In genomic region chr1:35031103-35031452, GRCh38 we compare ENCODE assay signal across 8 cellular contexts. TPM values are rescaled to one million over a fixed set of nuclear protein-coding genes. Genes with fewer than 3 reads are reported as not detected.
DNase-seq lines count a peak whose midpoint lies in the region; ATAC-seq, FAIRE-seq and TF ChIP-seq lines count a peak whose summit lies in the region.

No MANE protein-coding gene starts in this region.

- no peaks in the 10 kb centered on the region for H3K27me3 ChIP-seq in K562 (ENCODE audit: control insufficient read depth in 2 of 2, insufficient read depth in 2 of 2, low read length in 2 of 2)

- peak; percentile 73 for ATAC-seq in K562

- intact Hi-C loops in K562 (cut with micrococcal nuclease): loop anchor here (5.0 to 10.0 kb wide), 2 partner anchors 106 to 154 kb away; no protein-coding TSS in a partner anchor

- H3K4me2 ChIP-seq in K562 (ENCODE audit: insufficient read depth, low read length): peak overlapping the region; percentile 93

- H3K79me2 ChIP-seq in K562 (ENCODE audit: control insufficient read depth, insufficient read depth, low read length): peaks cover 26% of the 10 kb centered on the region

- peak overlapping the region; percentile 96 for H3K27ac Mint-ChIP-seq in T-helper 2 cell treated with Interferon-gamma antibody and Interleukin-4, amounts not matched to agents 5 μg/mL and 100 μg/mL, for 36 hours
- peak overlapping the region; percentile 94 to 99 (median 97) for H3K27ac Mint-ChIP-seq in immature natural killer cell

- peaks cover 0 to 7% of the 10 kb centered on the region in 2 experiments; a peak in 3 of 5 replicates for H3K4me1 ChIP-seq in K562 (replicated peaks in 1 of 2; ENCODE audit: control insufficient read depth in 2 of 2, insufficient read depth in 2 of 2, low read length in 2 of 2)

- BruUV-seq in K562 (replicated peaks; lab: Mats Ljungman, UMichigan): TSS peak; percentile 88

- no peak for TF ChIP-seq EP300 in K562 (IDR thresholded peaks at IDR 0.05; ENCODE audit: low read length)

- POLR2A ChIA-PET in K562 (lab: Yijun Ruan, JAX): interaction anchor here (0.5 to 3.2 kb wide), 15 partner anchors 8 to 799 kb away, joined by 3 to 15 read pairs (median 5); partner anchors contain the start of genes SFPQ and TMEM35B

- peaks cover 28% of the 10 kb centered on the region for H3K4me1 Mint-ChIP-seq in T-helper 2 cell treated with Interferon-gamma antibody and Interleukin-4, amounts not matched to agents 5 μg/mL and 100 μg/mL, for 36 hours (ENCODE audit: low read depth)
- peaks cover 43 to 54% of the 10 kb centered on the region in 2 donors for H3K4me1 Mint-ChIP-seq in immature natural killer cell

- peaks cover 29% of the 10 kb centered on the region for H3K36me3 Mint-ChIP-seq in T-helper 2 cell treated with Interferon-gamma antibody and Interleukin-4, amounts not matched to agents 5 μg/mL and 100 μg/mL, for 36 hours (ENCODE audit: low read depth)
- peaks cover 12 to 15% (median 13%) of the 10 kb centered on the region in 3 donors for H3K36me3 Mint-ChIP-seq in immature natural killer cell

- in situ Hi-C loops in K562 (cut with MboI): no loop called here

- H3K27ac ChIP-seq in C4-2B (peak overlapping the region; percentile 83), K562 (ENCODE audit: extremely low read depth, low read depth, low read length) (peak overlapping the region; percentile 88)

- TF ChIP-seq RAD21 in K562 (CRISPR knock-in tag; conservative IDR thresholded peaks at IDR 0.05 in 1 of 2, IDR thresholded peaks at IDR 0.05 in 1 of 2): no peak

- H3K9me1 ChIP-seq in K562 (ENCODE audit: control insufficient read depth, insufficient read depth, low read length): no peaks in the 10 kb centered on the region

- peaks cover 17% of the 10 kb centered on the region for H3K9me3 Mint-ChIP-seq in T-helper 2 cell treated with Interferon-gamma antibody and Interleukin-4, amounts not matched to agents 5 μg/mL and 100 μg/mL, for 36 hours
- H3K9me3 Mint-ChIP-seq in immature natural killer cell: peaks cover 0 to 5% (median 3%) of the 10 kb centered on the region in 6 donors

- peak; percentile 23 for FAIRE-seq in K562 (lab: Jason Lieb, UNC)

- H3K9ac ChIP-seq in K562 (ENCODE audit: insufficient read depth in 1 of 2, low read depth in 2 of 2, low read length in 2 of 2): peak overlapping the region; percentile 89 to 90

- WGBS in K562 (ENCODE audit: insufficient coverage, low coverage, missing lambda C conversion rate): 0% methylated on average over 11 of the region's 11 CpGs

- H2AFZ ChIP-seq in K562 (ENCODE audit: low read depth, low read length): peak overlapping the region; percentile 99

- no peaks in the 10 kb centered on the region for H3K27me3 Mint-ChIP-seq in T-helper 2 cell treated with Interferon-gamma antibody and Interleukin-4, amounts not matched to agents 5 μg/mL and 100 μg/mL, for 36 hours (ENCODE audit: low read depth)
- H3K27me3 Mint-ChIP-seq in immature natural killer cell (ENCODE audit: low read depth in 3 of 3): peaks cover 0 to 4% (median 3%) of the 10 kb centered on the region in 3 donors

- CTCF ChIA-PET in K562 (lab: Yijun Ruan, JAX; ENCODE audit: low intra/inter-chr PET ratio): no interaction called here

- no peaks in the 10 kb centered on the region for H4K20me1 ChIP-seq in K562 (replicated peaks; ENCODE audit: control insufficient read depth, insufficient read depth, low read length)

- H3K4me3 ChIP-seq in K562: peak overlapping the region; percentile 61

- no peak for TF ChIP-seq CTCF in C4-2B (conservative IDR thresholded peaks at IDR 0.05)
- no peak for TF ChIP-seq CTCF in K562 (IDR thresholded peaks at IDR 0.05 in 2 of 3, conservative IDR thresholded peaks at IDR 0.05 in 1 of 3; ENCODE audit: insufficient read depth in 2 of 3, low read depth in 1 of 3, low read length in 3 of 3)

- peak overlapping the region; percentile 100 for H3K4me3 Mint-ChIP-seq in T-helper 2 cell treated with Interferon-gamma antibody and Interleukin-4, amounts not matched to agents 5 μg/mL and 100 μg/mL, for 36 hours
- H3K4me3 Mint-ChIP-seq in immature natural killer cell: peak overlapping the region; percentile 98 to 100 (median 100)

- peaks cover 15% of the 10 kb centered on the region for H3K9me3 ChIP-seq in K562 (replicated peaks; ENCODE audit: control insufficient read depth, insufficient read depth, low read depth, low read length)

- peaks cover 21% of the 10 kb centered on the region for H3K36me3 ChIP-seq in K562 (ENCODE audit: control insufficient read depth, insufficient read depth, low read length)

- DNase-seq in HCEC 1CT: peak; percentile 21
- peak; percentile 36 for DNase-seq in T-helper 2 cell treated with Interferon-gamma antibody and Interleukin-4, amounts not matched to agents 5 μg/mL and 100 μg/mL, for 36 hours (ENCODE audit: low spot score)
- peak; percentile 60 to 71 (median 64) for DNase-seq in K562 (ENCODE audit: extremely low read depth in 1 of 4, low spot score in 3 of 4)
- DNase-seq in immature natural killer cell: no peak
- DNase-seq in stimulated activated CD4-positive, alpha-beta T cell treated with anti-CD3 and anti-CD28 coated beads, Interleukin-12 subunit alpha, Interleukin-12 subunit beta, amount 100 ng/mL, for 48 hours (ENCODE audit: low read depth in 2 of 3, low spot score in 1 of 3): peak; percentile 10 to 23 (median 17)
- DNase-seq in NCI-H1105 (lab: John Stamatoyannopoulos, UW): no peak
- no peak for DNase-seq in NAMALWA (ENCODE audit: low spot score)

- TF ChIP-seq POLR2A in K562 (conservative IDR thresholded peaks at IDR 0.05): no peak

RNA-seq across cellular contexts. Expression of gene ZMYM6, which starts 0.7 kb away (rescaled TPM):
- total RNA-seq in K562 (2011; cell fraction: chromatin; rRNA removed; ENCODE audit: low replicate concordance): 68.5 and 124 TPM in 2 replicates
- total RNA-seq in K562 (2011; cell fraction: nucleolus; rRNA removed): 42.4 and 49.6 TPM in 2 replicates
- 65.0 and 87.1 TPM in 2 replicates for total RNA-seq in K562 (2011; cell fraction: nucleoplasm; rRNA removed)
- total RNA-seq in K562 (2014; rRNA removed) (8.9 and 9.0 TPM in 2 replicates), K562 (2014; rRNA removed; fragmentation: Illumina TruSeq; extraction: Trizol) (19.7 and 20.8 TPM in 2 replicates), K562 (2015; rRNA removed; fragmentation: Illumina TruSeq; extraction: Trizol) (15.8 and 18.7 TPM in 2 replicates), K562 (2021) (19.3 and 21.4 TPM in 2 replicates)
- polyA plus RNA-seq in K562 (2011; rRNA removed) (19.6 and 22.6 TPM in 2 replicates), K562 (2014; fragmentation: Illumina TruSeq; extraction: Trizol) (16.6 and 21.6 TPM in 2 replicates), K562 (2014; fragmentation: Nextera tagmentation; extraction: Ambion mirVana) (10 to 100 TPM; 14.6 to 21.9 TPM), K562 (2014; rRNA removed) (15.8 TPM in 2 replicates), immature natural killer cell (1 to 10 TPM; 5.9 to 8.0 (median 6.2) TPM)
- 6.0 and 11.4 TPM in 2 replicates for polyA plus RNA-seq in K562 (2011; cell fraction: cytosol; rRNA removed)
- polyA plus RNA-seq in K562 (2011; cell fraction: nucleus; rRNA removed): 48.1 and 49.8 TPM in 2 replicates
- 13.0 and 15.5 TPM in 2 replicates for polyA plus RNA-seq in K562 (2012)
- 20.9 and 33.6 TPM in 2 replicates for polyA minus RNA-seq in K562 (2011; rRNA and poly(A)+ RNA removed)
- 8.9 and 29.3 TPM in 2 replicates for polyA minus RNA-seq in K562 (2011; cell fraction: cytosol; rRNA and poly(A)+ RNA removed)
- 33.1 and 54.0 TPM in 2 replicates for polyA minus RNA-seq in K562 (2011; cell fraction: nucleus; rRNA and poly(A)+ RNA removed)

RNA-seq across cellular contexts. Expression of gene TMEM35B, which starts 45.9 kb away (rescaled TPM):
- total RNA-seq in K562 (2011; cell fraction: chromatin; rRNA removed; ENCODE audit: low replicate concordance): 9.8 and 19.4 TPM in 2 replicates
- total RNA-seq in K562 (2011; cell fraction: nucleolus; rRNA removed): 37.8 and 41.2 TPM in 2 replicates
- 37.2 and 43.2 TPM in 2 replicates for total RNA-seq in K562 (2011; cell fraction: nucleoplasm; rRNA removed)
- total RNA-seq in K562 (2014; rRNA removed) (11.4 and 13.1 TPM in 2 replicates), K562 (2014; rRNA removed; fragmentation: Illumina TruSeq; extraction: Trizol) (18.9 and 19.8 TPM in 2 replicates), K562 (2015; rRNA removed; fragmentation: Illumina TruSeq; extraction: Trizol) (11.4 and 11.7 TPM in 2 replicates), K562 (2021) (15.6 and 17.3 TPM in 2 replicates)
- polyA plus RNA-seq in K562 (2011; rRNA removed) (42.7 and 43.5 TPM in 2 replicates), K562 (2014; fragmentation: Illumina TruSeq; extraction: Trizol) (18.5 and 21.4 TPM in 2 replicates), K562 (2014; fragmentation: Nextera tagmentation; extraction: Ambion mirVana) (100 to 1,000 TPM; 123 to 142 TPM), K562 (2014; rRNA removed) (21.6 and 21.8 TPM in 2 replicates), immature natural killer cell (100 to 1,000 TPM; 124 to 214 (median 186) TPM)
- polyA plus RNA-seq in K562 (2011; cell fraction: cytosol; rRNA removed): 30.7 and 36.1 TPM in 2 replicates
- polyA plus RNA-seq in K562 (2011; cell fraction: nucleus; rRNA removed): 15.2 and 18.2 TPM in 2 replicates
- polyA plus RNA-seq in K562 (2012): 31.1 and 33.9 TPM in 2 replicates
- 15.9 and 16.5 TPM in 2 replicates for polyA minus RNA-seq in K562 (2011; rRNA and poly(A)+ RNA removed)
- 3.9 and 13.7 TPM in 2 replicates for polyA minus RNA-seq in K562 (2011; cell fraction: cytosol; rRNA and poly(A)+ RNA removed)
- polyA minus RNA-seq in K562 (2011; cell fraction: nucleus; rRNA and poly(A)+ RNA removed): 3.7 and 4.2 TPM in 2 replicates

RNA-seq across cellular contexts. Expression of gene ZMYM1, which starts 48.1 kb away (rescaled TPM):
- total RNA-seq in K562 (2011; cell fraction: chromatin; rRNA removed; ENCODE audit: low replicate concordance): 52.0 and 81.1 TPM in 2 replicates
- total RNA-seq in K562 (2011; cell fraction: nucleolus; rRNA removed): 19.8 and 24.6 TPM in 2 replicates
- total RNA-seq in K562 (2011; cell fraction: nucleoplasm; rRNA removed): 35.9 and 38.6 TPM in 2 replicates
- total RNA-seq in K562 (2014; rRNA removed): 8.0 and 10.6 TPM in 2 replicates
- total RNA-seq in K562 (2014; rRNA removed; fragmentation: Illumina TruSeq; extraction: Trizol): 23.9 and 25.1 TPM in 2 replicates
- total RNA-seq in K562 (2015; rRNA removed; fragmentation: Illumina TruSeq; extraction: Trizol): 20.5 and 24.5 TPM in 2 replicates
- 18.6 and 20.3 TPM in 2 replicates for total RNA-seq in K562 (2021)
- 25.4 and 27.0 TPM in 2 replicates for polyA plus RNA-seq in K562 (2011; rRNA removed)
- 6.5 and 12.9 TPM in 2 replicates for polyA plus RNA-seq in K562 (2011; cell fraction: cytosol; rRNA removed)
- 21.6 and 24.5 TPM in 2 replicates for polyA plus RNA-seq in K562 (2011; cell fraction: nucleus; rRNA removed)
- polyA plus RNA-seq in K562 (2012): 7.5 and 8.5 TPM in 2 replicates
- polyA plus RNA-seq in K562 (2014; fragmentation: Illumina TruSeq; extraction: Trizol): 12.2 and 15.8 TPM in 2 replicates
- 10 to 100 TPM in 1 of 2 experiments, 1 to 10 TPM in 1; 8.8 to 14.2 TPM for polyA plus RNA-seq in K562 (2014; fragmentation: Nextera tagmentation; extraction: Ambion mirVana)
- polyA plus RNA-seq in K562 (2014; rRNA removed): 7.5 and 8.6 TPM in 2 replicates
- 63.3 and 94.2 TPM in 2 replicates for polyA minus RNA-seq in K562 (2011; rRNA and poly(A)+ RNA removed)
- polyA minus RNA-seq in K562 (2011; cell fraction: cytosol; rRNA and poly(A)+ RNA removed): 17.0 and 20.5 TPM in 2 replicates
- polyA minus RNA-seq in K562 (2011; cell fraction: nucleus; rRNA and poly(A)+ RNA removed): 7.1 and 24.3 TPM in 2 replicates
- polyA plus RNA-seq in immature natural killer cell: 10 to 100 TPM in 2 of 3 donors, 1 to 10 TPM in 1; 8.6 to 18.9 (median 10.2) TPM

Comparison
In these comparisons a context has a peak if more than half of its experiments do, and no peak if none do; other contexts are left out.
1. DNase-seq: peak in HCEC 1CT (single experiment), T-helper 2 cell treated with Interferon-gamma antibody and Interleukin-4, amounts not matched to agents 5 μg/mL and 100 μg/mL, for 36 hours (single experiment), K562 (4 of 4) and stimulated activated CD4-positive, alpha-beta T cell treated with anti-CD3 and anti-CD28 coated beads, Interleukin-12 subunit alpha, Interleukin-12 subunit beta, amount 100 ng/mL, for 48 hours (3 of 3); none in immature natural killer cell (0 of 3), NCI-H1105 (single experiment) and NAMALWA (single experiment).